Comparison of ENCODE assay signal across 35 cellular contexts in genomic region chr20:4556781-4557180, GRCh38.
DNase-seq lines count a peak whose midpoint lies in the region; ATAC-seq, FAIRE-seq and TF ChIP-seq lines count a peak whose summit lies in the region.
"Had no signal": no experiment of that assay in that cellular context is flagged by ENCODE, and none has a peak within 500 bp of the region (broad histone marks: within the 10 kb centered on the region; RNA-seq: fewer than 3 reads in every experiment).

No MANE protein-coding gene starts in this region.

- H3K4me2 ChIP-seq in IMR-90 (ENCODE audit: low read depth, low read length) = no peak overlapping the region
- H3K4me2 ChIP-seq in K562 (ENCODE audit: insufficient read depth, low read length) = no peak overlapping the region
- H3K4me2 ChIP-seq: BLaER1; BLaER1 treated with 17β-estradiol and CSF1 and Interleukin-3, amounts not matched to agents 10 nM and 100 nM had no signal

- no peak overlapping the region for H2AK9ac ChIP-seq in IMR-90 (replicated peaks; ENCODE audit: low read depth, low read length, poor library complexity)

- H2AFZ ChIP-seq in IMR-90 (replicated peaks; ENCODE audit: low read length, poor library complexity) (no peak overlapping the region), K562 (ENCODE audit: low read depth, low read length) (no peak overlapping the region)

- peak overlapping the region; percentile 80; the same call in 1 of the 2 replicates for H2BK20ac ChIP-seq in IMR-90 (ENCODE audit: low read depth, low read length)

- peak overlapping the region; percentile 79; the same call in 1 of the 2 replicates for H3K4ac ChIP-seq in IMR-90 (ENCODE audit: low read depth, low read length)

- no peaks in the 10 kb centered on the region for H3K79me1 ChIP-seq in IMR-90 (ENCODE audit: low read depth in 1 of 2, low read length in 2 of 2)

- peak overlapping the region; percentile 87; the same call in 1 of the 2 replicates for H3K14ac ChIP-seq in IMR-90 (replicated peaks; ENCODE audit: low read depth, low read length)

- H3K4me1 Mint-ChIP-seq in natural killer cell treated with Interleukin-12 subunit alpha and Interleukin-12 subunit beta and Interleukin-15 and Interleukin-18, amount 100 ng/mL, for 72 hours (ENCODE audit: low read depth in 2 of 2) = no peaks in the 10 kb centered on the region
- H3K4me1 Mint-ChIP-seq: B cell; CD14-positive monocyte; CD4-positive, alpha-beta memory T cell; CD4-positive, CD25-positive, alpha-beta regulatory T cell; CD8-positive, alpha-beta memory T cell had no signal

- no peak for ATAC-seq in IMR-90 (ENCODE audit: low read depth)
- ATAC-seq in RWPE2 (ENCODE audit: low read depth) = no peak
- no peak for ATAC-seq in K562
- ATAC-seq in natural killer cell treated with Interleukin-12 subunit alpha and Interleukin-12 subunit beta and Interleukin-15 and Interleukin-18, amount 100 ng/mL, for 72 hours = no peak
- no peak for ATAC-seq in GM18505 (IDR thresholded peaks at IDR 0.05; ENCODE audit: unreplicated experiment)
- ATAC-seq in HG03025 (IDR thresholded peaks at IDR 0.05; ENCODE audit: low FRiP score, unreplicated experiment) = no peak
- ATAC-seq: A549; CD8-positive, alpha-beta T cell had no signal

- H4K5ac ChIP-seq in IMR-90 (ENCODE audit: low read depth, low read length) = peak overlapping the region; percentile 42; the same call in 1 of the 2 replicates

- H3K18ac ChIP-seq in IMR-90 (ENCODE audit: low read depth, low read length) = peak overlapping the region; percentile 83; the same call in 1 of the 2 replicates

- no peaks in the 10 kb centered on the region for H3K9me3 Mint-ChIP-seq in natural killer cell treated with Interleukin-12 subunit alpha and Interleukin-12 subunit beta and Interleukin-15 and Interleukin-18, amount 100 ng/mL, for 72 hours
- H3K9me3 Mint-ChIP-seq: CD4-positive, alpha-beta T cell; CD4-positive, CD25-positive, alpha-beta regulatory T cell; CD8-positive, alpha-beta T cell had no signal

- no peak overlapping the region for H3K27ac Mint-ChIP-seq in natural killer cell treated with Interleukin-12 subunit alpha and Interleukin-12 subunit beta and Interleukin-15 and Interleukin-18, amount 100 ng/mL, for 72 hours
- H3K27ac Mint-ChIP-seq: B cell; CD14-positive monocyte; CD4-positive, alpha-beta memory T cell; CD4-positive, alpha-beta T cell; CD4-positive, CD25-positive, alpha-beta regulatory T cell; CD8-positive, alpha-beta memory T cell; CD8-positive, alpha-beta T cell had no signal

- peak overlapping the region; percentile 72; the same call in 1 of the 2 replicates for H2BK120ac ChIP-seq in IMR-90 (ENCODE audit: low read depth, low read length)

- H3K79me2 ChIP-seq in K562 (ENCODE audit: control insufficient read depth, insufficient read depth, low read length) = no peaks in the 10 kb centered on the region

- no peaks in the 10 kb centered on the region for H3K27me3 ChIP-seq in IMR-90 (ENCODE audit: control insufficient read depth, insufficient read depth, low read length)
- H3K27me3 ChIP-seq in RWPE2 (ENCODE audit: insufficient read depth, poor library complexity, severe bottlenecking) = no peaks in the 10 kb centered on the region
- H3K27me3 ChIP-seq in K562 (ENCODE audit: control insufficient read depth in 2 of 2, insufficient read depth in 2 of 2, low read length in 2 of 2) = no peaks in the 10 kb centered on the region
- H3K27me3 ChIP-seq: BE2C; BLaER1; BLaER1 treated with 17β-estradiol and CSF1 and Interleukin-3, amounts not matched to agents 10 nM and 100 nM had no signal

- no peak overlapping the region for H3K4me3 ChIP-seq in IMR-90 (ENCODE audit: insufficient read depth, low read depth, low read length)
- H3K4me3 ChIP-seq in RWPE2 (ENCODE audit: severe bottlenecking) = no peak overlapping the region
- no peak overlapping the region for H3K4me3 ChIP-seq in K562
- H3K4me3 ChIP-seq: A549; BLaER1; BLaER1 treated with 17β-estradiol and CSF1 and Interleukin-3, amounts not matched to agents 10 nM and 100 nM had no signal

- FAIRE-seq in H54 (lab: Jason Lieb, UNC) (peak; percentile 6), K562 (lab: Jason Lieb, UNC) (no peak), D721Med (lab: Jason Lieb, UNC) (no peak)

- H3K27me3 Mint-ChIP-seq in natural killer cell treated with Interleukin-12 subunit alpha and Interleukin-12 subunit beta and Interleukin-15 and Interleukin-18, amount 100 ng/mL, for 72 hours = peaks cover 37 to 62% of the 10 kb centered on the region in 2 donors

- no peak overlapping the region for H3K9ac ChIP-seq in IMR-90 (ENCODE audit: low read depth, low read length)
- no peak overlapping the region for H3K9ac ChIP-seq in K562 (ENCODE audit: insufficient read depth in 1 of 2, low read depth in 2 of 2, low read length in 2 of 2)
- H3K9ac ChIP-seq: BLaER1; BLaER1 treated with 17β-estradiol and CSF1 and Interleukin-3, amounts not matched to agents 10 nM and 100 nM had no signal

- H3K4me1 ChIP-seq in IMR-90 (ENCODE audit: control insufficient read depth, insufficient read depth, low read length) = peaks cover 5% of the 10 kb centered on the region
- H3K4me1 ChIP-seq in RWPE2 (ENCODE audit: insufficient read depth, poor library complexity, severe bottlenecking) = peaks cover 27% of the 10 kb centered on the region
- no peaks in the 10 kb centered on the region for H3K4me1 ChIP-seq in K562 (replicated peaks in 1 of 2; ENCODE audit: control insufficient read depth in 2 of 2, insufficient read depth in 2 of 2, low read length in 2 of 2)
- H3K4me1 ChIP-seq: BE2C, BLaER1, Caco-2 had no signal

- peak overlapping the region; percentile 91 for H2AK5ac ChIP-seq in IMR-90 (ENCODE audit: low read depth, low read length)

- CTCF ChIA-PET in IMR-90 (lab: Yijun Ruan, JAX) = interaction anchor here (0.6 kb wide), 1 partner anchor 306 kb away, joined by 3 read pairs; no protein-coding TSS in a partner anchor
- CTCF ChIA-PET in K562 (lab: Yijun Ruan, JAX; ENCODE audit: low intra/inter-chr PET ratio) = no interaction called here

- BruUV-seq in IMR-90 (replicated peaks; lab: Mats Ljungman, UMichigan) (no TSS peak), K562 (replicated peaks; lab: Mats Ljungman, UMichigan) (no TSS peak)

- WGBS in IMR-90 (ENCODE audit: extremely low coverage in 2 of 2, insufficient read length in 1 of 2), 2 experiments = no CpG with 5 or more reads among the region's 4 CpGs
- 0% methylated on average over 4 of the region's 4 CpGs for WGBS in K562 (ENCODE audit: insufficient coverage, low coverage, missing lambda C conversion rate)

- H3K36me3 ChIP-seq in IMR-90 (ENCODE audit: control insufficient read depth, insufficient read depth, low read length) = no peaks in the 10 kb centered on the region
- H3K36me3 ChIP-seq in RWPE2 (ENCODE audit: low read depth) = no peaks in the 10 kb centered on the region
- no peaks in the 10 kb centered on the region for H3K36me3 ChIP-seq in K562 (ENCODE audit: control insufficient read depth, insufficient read depth, low read length)
- H3K36me3 ChIP-seq: BE2C; BLaER1; BLaER1 treated with 17β-estradiol and CSF1 and Interleukin-3, amounts not matched to agents 10 nM and 100 nM had no signal

- DNase-seq in H54 (ENCODE audit: insufficient read length, low spot score) = no peak
- no peak for DNase-seq in IMR-90
- DNase-seq in RWPE2 (ENCODE audit: low spot score) = no peak
- peak in 3 of 4 experiments; percentile 8 to 62 (median 61) for DNase-seq in K562 (ENCODE audit: extremely low read depth in 1 of 4, low spot score in 3 of 4)
- DNase-seq in D721Med (ENCODE audit: insufficient read length, low spot score) = no peak
- no peak for DNase-seq in natural killer cell treated with Interleukin-12 subunit alpha and Interleukin-12 subunit beta and Interleukin-15 and Interleukin-18, amount 100 ng/mL, for 72 hours (ENCODE audit: low spot score)
- DNase-seq: 8988T; ACHN; AML-193; BE2C; C1 segment of cervical spinal cord; Caco-2; Calu3; CD4-positive, alpha-beta memory T cell; CD4-positive, alpha-beta T cell; CD4-positive, CD25-positive, alpha-beta regulatory T cell; CD8-positive, alpha-beta memory T cell; CD8-positive, alpha-beta T cell; COR-L47; DMS 273 treated with DMSO at 0.1 percent for 48 hours; DMS153; DMS53; DMS79; DMS79 treated with DMSO at 0.1 percent for 48 hours; DND-41; EL had no signal

- TF ChIP-seq RAD21 in IMR-90 (IDR thresholded peaks at IDR 0.05; ENCODE audit: low read length) = no peak
- no peak for TF ChIP-seq RAD21 in K562 (CRISPR knock-in tag; conservative IDR thresholded peaks at IDR 0.05 in 1 of 2, IDR thresholded peaks at IDR 0.05 in 1 of 2)

- H2BK15ac ChIP-seq in IMR-90 (ENCODE audit: low read depth, low read length) = peak overlapping the region; percentile 94; the same call in 1 of the 3 replicates

- peak overlapping the region in 1 of 2 experiments; percentile 62; a peak in 3 of 4 replicates for H4K8ac ChIP-seq in IMR-90 (ENCODE audit: low read depth in 2 of 2, low read length in 2 of 2)

- in situ Hi-C loops in IMR-90 (cut with MboI; ENCODE audit: low sequenced_read_pairs) = no loop called here
- in situ Hi-C loops in K562 (cut with MboI) = no loop called here

- POLR2A ChIA-PET in IMR-90 (lab: Charles Lee; ENCODE audit: unreplicated experiment) (no interaction called here), K562 (lab: Yijun Ruan, JAX) (no interaction called here)

- H3K9me3 ChIP-seq in IMR-90 (ENCODE audit: control insufficient read depth, insufficient read depth, low read length) (no peaks in the 10 kb centered on the region), RWPE2 (ENCODE audit: severe bottlenecking) (peaks cover 2% of the 10 kb centered on the region), K562 (replicated peaks; ENCODE audit: control insufficient read depth, insufficient read depth, low read depth, low read length) (no peaks in the 10 kb centered on the region)
- H3K9me3 ChIP-seq: BE2C, BLaER1, Caco-2 had no signal

- dilution Hi-C loops in IMR-90 (cut with HindIII; ENCODE audit: low sequenced_read_pairs, unreplicated experiment) = no loop called here

- H2BK5ac ChIP-seq in IMR-90 (ENCODE audit: low read depth, low read length, poor library complexity, severe bottlenecking) = peak overlapping the region; percentile 55

- H3K36me3 Mint-ChIP-seq in natural killer cell treated with Interleukin-12 subunit alpha and Interleukin-12 subunit beta and Interleukin-15 and Interleukin-18, amount 100 ng/mL, for 72 hours = no peaks in the 10 kb centered on the region
- H3K36me3 Mint-ChIP-seq: CD14-positive monocyte; CD4-positive, alpha-beta memory T cell; CD4-positive, CD25-positive, alpha-beta regulatory T cell; CD8-positive, alpha-beta memory T cell; CD8-positive, alpha-beta T cell had no signal

- 0 out of 2 replicates have a peak overlapping the region, but pooled peaks have one; percentile 24 for H3K23ac ChIP-seq in IMR-90 (ENCODE audit: low read depth, low read length)

- peak overlapping the region; percentile 47; the same call in 1 of the 2 replicates for H4K91ac ChIP-seq in IMR-90 (ENCODE audit: insufficient read depth, low read depth, low read length)

- H3K27ac ChIP-seq in IMR-90 (ENCODE audit: insufficient read depth, low read length) (no peak overlapping the region), RWPE2 (ENCODE audit: poor library complexity, severe bottlenecking) (peak overlapping the region; percentile 97), K562 (ENCODE audit: extremely low read depth, low read depth, low read length) (no peak overlapping the region)
- H3K27ac ChIP-seq: 22Rv1; BLaER1; BLaER1 treated with 17β-estradiol and CSF1 and Interleukin-3, amounts not matched to agents 10 nM and 100 nM; C4-2B had no signal

- no peak overlapping the region for H3K56ac ChIP-seq in IMR-90 (ENCODE audit: extremely low read depth, insufficient read depth, low read length)

- H3K4me3 Mint-ChIP-seq in natural killer cell treated with Interleukin-12 subunit alpha and Interleukin-12 subunit beta and Interleukin-15 and Interleukin-18, amount 100 ng/mL, for 72 hours = no peak overlapping the region
- H3K4me3 Mint-ChIP-seq: B cell; CD14-positive monocyte; CD4-positive, alpha-beta memory T cell; CD4-positive, alpha-beta T cell; CD4-positive, CD25-positive, alpha-beta regulatory T cell; CD8-positive, alpha-beta memory T cell; CD8-positive, alpha-beta T cell had no signal

- no peaks in the 10 kb centered on the region; the same call in 1 of the 2 replicates for H3K9me1 ChIP-seq in IMR-90 (ENCODE audit: insufficient read depth, low read length)
- no peaks in the 10 kb centered on the region for H3K9me1 ChIP-seq in K562 (ENCODE audit: control insufficient read depth, insufficient read depth, low read length)

- no peak for TF ChIP-seq CTCF in IMR-90 (conservative IDR thresholded peaks at IDR 0.05; ENCODE audit: low read depth, low read length)
- no peak for TF ChIP-seq CTCF in RWPE2 (IDR thresholded peaks at IDR 0.05; ENCODE audit: poor library complexity, severe bottlenecking)
- TF ChIP-seq CTCF in K562 (IDR thresholded peaks at IDR 0.05 in 2 of 3, conservative IDR thresholded peaks at IDR 0.05 in 1 of 3; ENCODE audit: insufficient read depth in 2 of 3, low read depth in 1 of 3, low read length in 3 of 3) = no peak
- no peak for TF ChIP-seq CTCF in D721Med (IDR thresholded peaks at IDR 0.05; ENCODE audit: insufficient read depth, missing control alignments)

- intact Hi-C loops in IMR-90 (cut with micrococcal nuclease) = no loop called here
- intact Hi-C loops in K562 (cut with micrococcal nuclease) = no loop called here

- H4K20me1 ChIP-seq in IMR-90 (ENCODE audit: insufficient read depth, low read length) = no peaks in the 10 kb centered on the region
- no peaks in the 10 kb centered on the region for H4K20me1 ChIP-seq in K562 (replicated peaks; ENCODE audit: control insufficient read depth, insufficient read depth, low read length)
- H4K20me1 ChIP-seq: BLaER1; BLaER1 treated with 17β-estradiol and CSF1 and Interleukin-3, amounts not matched to agents 10 nM and 100 nM had no signal

- TF ChIP-seq POLR2A in H54 (IDR thresholded peaks at IDR 0.05; ENCODE audit: low read depth, low read length) = no peak
- no peak for TF ChIP-seq POLR2A in IMR-90 (IDR thresholded peaks at IDR 0.05; ENCODE audit: low read depth, low read length)
- no peak for TF ChIP-seq POLR2A in K562 (conservative IDR thresholded peaks at IDR 0.05)
- TF ChIP-seq POLR2A in GM18505 (IDR thresholded peaks at IDR 0.05; ENCODE audit: borderline replicate concordance, extremely low read depth, insufficient read depth, insufficient read length) = no peak

- TF ChIP-seq EP300 in K562 (IDR thresholded peaks at IDR 0.05; ENCODE audit: low read length) = no peak

Comparison
In these comparisons a context has a peak if more than half of its experiments do, and no peak if none do; other contexts are left out.
1. DNase-seq: peak in K562 (3 of 4); none in H54 (single experiment), IMR-90 (single experiment), RWPE2 (single experiment), D721Med (single experiment) and natural killer cell treated with Interleukin-12 subunit alpha and Interleukin-12 subunit beta and Interleukin-15 and Interleukin-18, amount 100 ng/mL, for 72 hours (single experiment).